Comparison of ENCODE assay signal across 20 cellular contexts in genomic region chr7:73907554-73908122, GRCh38. TPM values are rescaled to one million over a fixed set of nuclear protein-coding genes. Genes with fewer than 3 reads are reported as not detected.
DNase-seq lines count a peak whose midpoint lies in the region; ATAC-seq and TF ChIP-seq lines count a peak whose summit lies in the region.
"Had no signal": no experiment of that assay in that cellular context is flagged by ENCODE, and none has a peak within 500 bp of the region (broad histone marks: within the 10 kb centered on the region; RNA-seq: fewer than 3 reads in every experiment).

No MANE protein-coding gene starts in this region.

- no peaks in the 10 kb centered on the region for H3K27me3 ChIP-seq in osteoblast (ENCODE audit: insufficient read depth, low read length)
- H3K27me3 ChIP-seq in vagina: no peaks in the 10 kb centered on the region

- no peak overlapping the region for H2AFZ ChIP-seq in osteoblast (ENCODE audit: low read length)

- DNase-seq in cardiac septum (ENCODE audit: low spot score) (peak; percentile 55), left ventricle myocardium superior (no peak), left lobe of liver (ENCODE audit: low spot score) (peak; percentile 38), osteoblast (ENCODE audit: insufficient read length, low spot score, missing footprints) (peak; percentile 67), vagina (ENCODE audit: extremely low spot score in 2 of 2) (peak; percentile 79 to 81), T-helper 9 cell (no peak), NOMO-1 (lab: John Stamatoyannopoulos, UW; ENCODE audit: unreplicated experiment in 2 of 2) (no peak), NCI-H510A (lab: John Stamatoyannopoulos, UW) (no peak)
- DNase-seq: 8988T, DMS 273 treated with DMSO at 0.1 percent for 48 hours, DND-41, HFFc6, IMR-90, NCI-H1417 treated with DMSO at 0.1 percent for 48 hours, NCI-H187 treated with DMSO at 0.1 percent for 48 hours, NCI-H2227 treated with DMSO at 0.1 percent for 48 hours, NCI-H524 treated with DMSO at 0.1 percent for 48 hours had no signal

- H3K36me3 ChIP-seq in osteoblast (ENCODE audit: insufficient read depth, low read length) (no peaks in the 10 kb centered on the region), vagina (no peaks in the 10 kb centered on the region)

- H3K4me3 ChIP-seq in osteoblast (ENCODE audit: insufficient read depth, low read length): no peak overlapping the region
- H3K4me3 ChIP-seq in vagina: no peak overlapping the region

- no peak for TF ChIP-seq POLR2A in vagina (IDR thresholded peaks at IDR 0.05)

- no peaks in the 10 kb centered on the region for H4K20me1 ChIP-seq in osteoblast (ENCODE audit: insufficient read depth, low read length)

- H3K27ac ChIP-seq in osteoblast (ENCODE audit: low read depth, low read length) (no peak overlapping the region), vagina (no peak overlapping the region)

- TF ChIP-seq CTCF in osteoblast (IDR thresholded peaks at IDR 0.05; ENCODE audit: extremely low read depth, low read depth, low read length) (no peak), vagina (IDR thresholded peaks at IDR 0.05) (no peak)

- no peak overlapping the region for H3K4me2 ChIP-seq in osteoblast (ENCODE audit: insufficient read depth, low read length)

- ATAC-seq in left ventricle myocardium superior (no peak), left lobe of liver (no peak)

- H3K9me3 ChIP-seq in osteoblast (ENCODE audit: low read depth, low read length) (no peaks in the 10 kb centered on the region), vagina (no peaks in the 10 kb centered on the region)

- no peaks in the 10 kb centered on the region for H3K4me1 ChIP-seq in osteoblast (ENCODE audit: insufficient read depth, low read length)
- H3K4me1 ChIP-seq in vagina: peaks cover 16% of the 10 kb centered on the region

- H3K79me2 ChIP-seq in osteoblast (ENCODE audit: insufficient read depth, low read length): no peaks in the 10 kb centered on the region

- intact Hi-C loops in cardiac septum (cut with DNase I) (no loop called here), left ventricle myocardium superior (cut with micrococcal nuclease) (no loop called here), vagina (cut with DNase I) (no loop called here)

RNA-seq across cellular contexts. Expression of gene TMEM270, which starts 46.7 kb away (rescaled TPM):
- not detected for total RNA-seq in cardiac septum
- total RNA-seq in left ventricle myocardium superior: not detected
- total RNA-seq in left lobe of liver: not detected
- not detected in 2 replicates for total RNA-seq in osteoblast
- total RNA-seq in vagina: not detected
- total RNA-seq: B cell, G401, H4, HFFc6, IMR-90 had no signal

Comparison
In these comparisons a context has a peak if more than half of its experiments do, and no peak if none do; other contexts are left out.
1. DNase-seq: peak in cardiac septum (single experiment), left lobe of liver (single experiment), osteoblast (single experiment) and vagina (2 of 2); none in left ventricle myocardium superior (single experiment), T-helper 9 cell (single experiment), NOMO-1 (0 of 2) and NCI-H510A (single experiment).